In the genomic region with DNA sequence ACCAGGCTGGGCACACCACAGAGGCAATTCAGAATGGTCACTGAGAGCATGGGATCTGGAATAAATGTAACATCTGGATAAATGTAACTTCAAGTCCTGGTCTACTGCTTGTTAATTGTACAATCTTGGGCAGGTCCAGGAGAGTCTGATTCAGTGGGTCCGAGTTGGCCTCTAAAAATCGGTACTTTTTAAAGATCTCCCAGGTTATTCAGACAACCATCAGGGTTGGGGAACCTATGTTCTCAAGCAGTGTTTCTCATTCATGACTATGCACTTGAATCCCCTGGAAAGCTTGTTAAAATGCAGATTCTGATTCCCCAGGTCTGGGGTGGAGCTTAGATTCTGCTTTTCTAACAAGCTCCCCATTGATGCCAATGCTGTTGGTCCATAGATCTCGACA, we compare ENCODE assay signal across 16 cellular contexts.
"Had no signal": no experiment of that assay in that cellular context is flagged by ENCODE, and none has a peak within 500 bp of the region (broad histone marks: within the 10 kb centered on the region; RNA-seq: fewer than 3 reads in every experiment).

No MANE protein-coding gene starts in this region.

- H3K27me3 ChIP-seq: body of pancreas, sigmoid colon, suprapubic skin, upper lobe of left lung had no signal

- ATAC-seq: body of pancreas, psoas muscle had no signal

- H3K27ac ChIP-seq: body of pancreas, psoas muscle, sigmoid colon, suprapubic skin, upper lobe of left lung had no signal

- H3K9me3 ChIP-seq: body of pancreas, psoas muscle, sigmoid colon, suprapubic skin, upper lobe of left lung had no signal

- H3K27me3 Mint-ChIP-seq: naive thymus-derived CD8-positive, alpha-beta T cell had no signal

- H3K4me1 ChIP-seq: body of pancreas, psoas muscle, sigmoid colon had no signal

- DNase-seq: activated CD4-positive, alpha-beta T cell treated with anti-CD3 and anti-CD28 coated beads, Interleukin-2, amount 50 U/mL, for 48 hours; activated CD4-positive, CD25-positive, alpha-beta regulatory T cell treated with anti-CD3 and anti-CD28 coated beads, Interleukin-2, amount 50 U/mL, for 72 hours; activated naive CD4-positive, alpha-beta T cell treated with Interleukin-2 at 50 U/mL for 16 hours; amniotic stem cell; body of pancreas; foreskin melanocyte; head of caudate nucleus; naive thymus-derived CD8-positive, alpha-beta T cell; occipital lobe; psoas muscle; sigmoid colon; stimulated activated naive CD4-positive, alpha-beta T cell treated with Interleukin-2 at 50 U/mL for 16 hours; SW 1271; T-helper 9 cell; upper lobe of left lung had no signal

- H3K4me3 Mint-ChIP-seq: naive thymus-derived CD8-positive, alpha-beta T cell had no signal

- H3K9me3 Mint-ChIP-seq: naive thymus-derived CD8-positive, alpha-beta T cell had no signal

- H3K4me3 ChIP-seq: body of pancreas, psoas muscle, sigmoid colon, suprapubic skin, upper lobe of left lung had no signal
